ENCODE assay signal across 9 cellular contexts in genomic region chr14:24309538-24310386, GRCh38. TPM values are rescaled to one million over a fixed set of nuclear protein-coding genes. Genes with fewer than 3 reads are reported as not detected.
DNase-seq lines count a peak whose midpoint lies in the region; ATAC-seq and TF ChIP-seq lines count a peak whose summit lies in the region.
"Had no signal": no experiment of that assay in that cellular context is flagged by ENCODE, and none has a peak within 500 bp of the region (broad histone marks: within the 10 kb centered on the region; RNA-seq: fewer than 3 reads in every experiment).

Gene LTB4R2, plus strand, starts transcription at chr14:24310140. Its CDS starts 525 bp downstream, at chr14:24310665.

- no peaks in the 10 kb centered on the region for H3K79me2 ChIP-seq in PC-3 (ENCODE audit: low read length)

- H3K9ac ChIP-seq in mesenchymal stem cell (ENCODE audit: low read length) (peak within 1 kb of the TSS; percentile 63), PC-3 (ENCODE audit: low read length) (no peak within 1 kb of the TSS)

- no peak within 1 kb of the TSS for H4K8ac ChIP-seq in mesenchymal stem cell (ENCODE audit: low read length)

- CTCF ChIA-PET in MCF 10A (lab: Yijun Ruan, JAX) (interaction anchor here (0.6 to 10.0 kb wide), 31 partner anchors 12 to 1549 kb away, joined by 3 to 145 read pairs (median 5); partner anchors contain the start of genes CBLN3, DHRS1, IPO4 and KHNYN), PC-3 (lab: Charles Lee) (no interaction called here)

- H3K9me3 ChIP-seq in right atrium auricular region (no peaks in the 10 kb centered on the region), mesenchymal stem cell (ENCODE audit: control insufficient read depth, low read length) (no peaks in the 10 kb centered on the region), PC-3 (ENCODE audit: low read length) (no peaks in the 10 kb centered on the region)

- 93% methylated on average over 4 of the region's 6 CpGs for WGBS in mesenchymal stem cell
- 64% methylated on average over 6 of the region's 6 CpGs for WGBS in urinary bladder

- H2AFZ ChIP-seq in mesenchymal stem cell (ENCODE audit: low read depth, low read length) (no peak within 1 kb of the TSS), PC-3 (ENCODE audit: low read length) (no peak within 1 kb of the TSS)

- H3K14ac ChIP-seq in mesenchymal stem cell (ENCODE audit: low read length in 2 of 2): peak within 1 kb of the TSS in 1 of 2 experiments; percentile 39

- peaks cover 26% of the 10 kb centered on the region for H3K36me3 Mint-ChIP-seq in MCF 10A (ENCODE audit: insufficient read depth, unreplicated experiment)

- H3K27ac Mint-ChIP-seq in MCF 10A (ENCODE audit: low read depth, unreplicated experiment): no peak within 1 kb of the TSS

- intact Hi-C loops in cardiac septum (cut with DNase I) (no loop called here), MCF 10A (cut with micrococcal nuclease) (no loop called here), PC-3 (cut with micrococcal nuclease) (no loop called here)

- no peak within 1 kb of the TSS for H2BK15ac ChIP-seq in mesenchymal stem cell (ENCODE audit: low read depth, poor library complexity, severe bottlenecking)

- POLR2A ChIA-PET in MCF 10A (lab: Yijun Ruan, JAX) (interaction anchor here (0.7 to 7.2 kb wide), 23 partner anchors 10 to 1601 kb away, joined by 3 to 101 read pairs (median 4); partner anchors contain the start of genes CBLN3, CHMP4A, DHRS1 and GMPR2), PC-3 (lab: Charles Lee; ENCODE audit: unreplicated experiment) (no interaction called here)

- H3K23ac ChIP-seq in mesenchymal stem cell (ENCODE audit: low read length in 2 of 2): no peak within 1 kb of the TSS

- peak within 1 kb of the TSS; percentile 69 for H3K4me3 Mint-ChIP-seq in MCF 10A (ENCODE audit: unreplicated experiment)

- H3K27me3 ChIP-seq in right atrium auricular region (no peaks in the 10 kb centered on the region), mesenchymal stem cell (ENCODE audit: control insufficient read depth in 1 of 2, insufficient read depth in 1 of 2, low read length in 2 of 2) (no peaks in the 10 kb centered on the region), PC-3 (ENCODE audit: low read length) (no peaks in the 10 kb centered on the region)

- no peak within 1 kb of the TSS for H3K4ac ChIP-seq in mesenchymal stem cell (ENCODE audit: low read depth in 1 of 2, low read length in 2 of 2)

- H3K4me1 ChIP-seq in right atrium auricular region: peaks cover 0 to 52% of the 10 kb centered on the region in 2 donors
- peaks cover 10% of the 10 kb centered on the region for H3K4me1 ChIP-seq in mesenchymal stem cell (ENCODE audit: control insufficient read depth, insufficient read depth, low read depth, low read length)
- H3K4me1 ChIP-seq in urinary bladder (ENCODE audit: insufficient read depth): no peaks in the 10 kb centered on the region
- peaks cover 9% of the 10 kb centered on the region for H3K4me1 ChIP-seq in PC-3 (ENCODE audit: insufficient read depth, low read length)

- no peaks in the 10 kb centered on the region for H3K9me2 ChIP-seq in PC-3 (replicated peaks; ENCODE audit: low read length)

- H3K79me1 ChIP-seq in mesenchymal stem cell (replicated peaks; ENCODE audit: low read length, poor library complexity, severe bottlenecking): peaks cover 4% of the 10 kb centered on the region

- H3F3A ChIP-seq in PC-3 (ENCODE audit: low read length, unreplicated experiment): no peaks in the 10 kb centered on the region

- BruUV-seq in MCF 10A (replicated peaks; lab: Mats Ljungman, UMichigan) (no TSS peak), PC-3 (replicated peaks; lab: Mats Ljungman, UMichigan) (no TSS peak)

- no peaks in the 10 kb centered on the region for H4K20me1 ChIP-seq in PC-3 (ENCODE audit: low read length)

- H2BK12ac ChIP-seq in mesenchymal stem cell (ENCODE audit: low read length in 2 of 2): no peak within 1 kb of the TSS

- no peak within 1 kb of the TSS for H2AK5ac ChIP-seq in mesenchymal stem cell (ENCODE audit: low read length, severe bottlenecking)

- no peak within 1 kb of the TSS for H2BK5ac ChIP-seq in mesenchymal stem cell (ENCODE audit: low read depth, low read length, poor library complexity, severe bottlenecking)

- TF ChIP-seq CTCF in right atrium auricular region (IDR thresholded peaks at IDR 0.05) (no peak), MCF 10A (IDR thresholded peaks at IDR 0.05; ENCODE audit: unreplicated experiment) (no peak), PC-3 (conservative IDR thresholded peaks at IDR 0.05; ENCODE audit: low read depth, low read length) (no peak)

- ATAC-seq in PC-3: no peak

- peaks cover 32% of the 10 kb centered on the region for H3K4me1 Mint-ChIP-seq in MCF 10A (ENCODE audit: insufficient read depth, unreplicated experiment)

- peak within 1 kb of the TSS; percentile 75 to 86 for H3K27ac ChIP-seq in right atrium auricular region
- no peak within 1 kb of the TSS for H3K27ac ChIP-seq in mesenchymal stem cell (ENCODE audit: low read length, poor library complexity, severe bottlenecking)
- peak within 1 kb of the TSS; percentile 66 for H3K27ac ChIP-seq in urinary bladder (ENCODE audit: low read depth)
- H3K27ac ChIP-seq in PC-3 (ENCODE audit: low read length): no peak within 1 kb of the TSS

- H3K9me3 Mint-ChIP-seq in MCF 10A (ENCODE audit: unreplicated experiment): no peaks in the 10 kb centered on the region

- DNase-seq in right atrium auricular region (ENCODE audit: low spot score) (no peak), cardiac septum (ENCODE audit: low spot score) (no peak), MCF 10A (ENCODE audit: unreplicated experiment) (peak; percentile 85), mesenchymal stem cell (no peak), PC-3 (no peak), NCI-H1930 (lab: John Stamatoyannopoulos, UW) (no peak), RPMI8226 (no peak)
- DNase-seq: NCI-H524 treated with DMSO at 0.1 percent for 48 hours had no signal

- H3K4me3 ChIP-seq in right atrium auricular region: peak within 1 kb of the TSS; percentile 37 to 64
- peak within 1 kb of the TSS in 1 of 2 experiments; percentile 70 for H3K4me3 ChIP-seq in mesenchymal stem cell (ENCODE audit: insufficient read depth in 1 of 2, low read depth in 1 of 2, low read length in 2 of 2)
- peak within 1 kb of the TSS; percentile 51 for H3K4me3 ChIP-seq in urinary bladder (ENCODE audit: low read depth, low read length)
- H3K4me3 ChIP-seq in PC-3 (ENCODE audit: low read length): no peak within 1 kb of the TSS

- H3K36me3 ChIP-seq in right atrium auricular region: peaks cover 26% of the 10 kb centered on the region
- H3K36me3 ChIP-seq in mesenchymal stem cell (ENCODE audit: control insufficient read depth in 1 of 2, insufficient read depth in 2 of 2, low read depth in 1 of 2, low read length in 2 of 2): peaks cover 37 to 52% of the 10 kb centered on the region in 2 experiments
- H3K36me3 ChIP-seq in urinary bladder (ENCODE audit: insufficient read depth): no peaks in the 10 kb centered on the region
- H3K36me3 ChIP-seq in PC-3 (ENCODE audit: low read depth, low read length): peaks cover 25% of the 10 kb centered on the region; the same call in 1 of the 2 replicates

- peak within 1 kb of the TSS; percentile 52 for H4K91ac ChIP-seq in mesenchymal stem cell (ENCODE audit: low read length)

- H2BK120ac ChIP-seq in mesenchymal stem cell (ENCODE audit: low read depth, low read length): no peak within 1 kb of the TSS

- no peak within 1 kb of the TSS for H3K18ac ChIP-seq in mesenchymal stem cell (ENCODE audit: low read depth in 1 of 2, low read length in 2 of 2)

- H3K27me3 Mint-ChIP-seq in MCF 10A (ENCODE audit: insufficient read depth, unreplicated experiment): no peaks in the 10 kb centered on the region

- H3K4me2 ChIP-seq in mesenchymal stem cell (ENCODE audit: low read length, poor library complexity, severe bottlenecking): no peak within 1 kb of the TSS
- H3K4me2 ChIP-seq in PC-3 (ENCODE audit: low read length): no peak within 1 kb of the TSS

RNA-seq across cellular contexts. Expression of gene LTB4R2, which starts in this region (rescaled TPM):
- 1 to 10 TPM in 1 of 2 donors, under 1 TPM in 1; 0.98 to 1.4 TPM for total RNA-seq in right atrium auricular region
- total RNA-seq in cardiac septum: 2.2 TPM
- total RNA-seq in MCF 10A (2022): 21.7 and 23.8 TPM in 2 replicates
- polyA plus RNA-seq in mesenchymal stem cell (2013, experiment 1 of 2): 1.6 TPM
- polyA plus RNA-seq in mesenchymal stem cell (2013, experiment 2 of 2): 1.6 TPM
- 4.0 TPM for total RNA-seq in urinary bladder
- 2.8 TPM for polyA plus RNA-seq in urinary bladder
- 9.3 and 19.3 TPM in 2 replicates for total RNA-seq in PC-3 (2014; rRNA removed)

Comparison
In these comparisons a context has a peak if more than half of its experiments do, and no peak if none do; other contexts are left out.
1. H3K27ac ChIP-seq: peak in right atrium auricular region (2 of 2) and urinary bladder (single experiment); none in mesenchymal stem cell (single experiment) and PC-3 (single experiment).